Comparison of ENCODE assay signal across 10 cellular contexts in the genomic region with DNA sequence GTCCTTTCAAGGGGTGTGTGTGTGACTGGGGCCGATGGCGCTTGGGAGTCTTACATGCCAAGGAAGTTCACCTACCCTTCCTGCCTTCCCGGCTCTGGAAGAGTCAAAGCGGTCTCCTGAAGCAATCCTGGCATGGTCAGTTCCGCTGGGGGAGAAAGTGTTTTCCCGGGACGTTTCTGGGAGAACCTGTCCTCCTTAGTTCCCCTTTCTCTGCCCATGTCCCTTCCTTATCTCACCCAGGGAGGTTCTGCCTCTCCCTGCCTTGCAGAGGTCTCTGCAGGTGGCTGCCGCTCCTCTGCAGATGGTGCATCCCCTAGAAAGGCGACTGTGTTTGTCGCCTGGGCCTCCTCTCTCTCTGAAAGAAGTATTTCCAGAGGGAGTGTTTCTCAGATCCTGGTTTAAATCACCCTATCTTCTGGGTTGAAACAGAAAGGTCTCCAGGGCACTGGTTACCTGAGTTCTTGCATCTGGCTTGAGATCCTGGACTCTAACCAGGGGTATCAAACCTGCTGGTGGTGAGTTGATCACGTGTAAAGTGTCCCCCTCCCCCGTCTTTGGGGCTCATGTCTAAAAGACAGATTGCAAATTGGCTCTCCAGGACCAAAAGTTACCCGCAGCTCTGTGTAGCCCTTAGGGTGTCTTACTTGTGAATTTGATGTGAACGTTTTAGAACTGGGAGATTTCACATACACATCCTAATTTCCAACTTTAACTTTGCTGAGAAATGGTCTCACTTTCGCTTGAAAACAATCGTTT. TPM values are rescaled to one million over a fixed set of nuclear protein-coding genes. Genes with fewer than 3 reads are reported as not detected.
DNase-seq lines count a peak whose midpoint lies in the region; ATAC-seq and TF ChIP-seq lines count a peak whose summit lies in the region.
"Had no signal": no experiment of that assay in that cellular context is flagged by ENCODE, and none has a peak within 500 bp of the region (broad histone marks: within the 10 kb centered on the region; RNA-seq: fewer than 3 reads in every experiment).

No MANE protein-coding gene starts in this region.

- no peak for ATAC-seq in GM23338
- ATAC-seq in HG02970 (IDR thresholded peaks at IDR 0.05; ENCODE audit: low FRiP score, unreplicated experiment): no peak

- H4K20me1 ChIP-seq in GM23338 (replicated peaks; ENCODE audit: insufficient read depth): no peaks in the 10 kb centered on the region; the same call in 1 of the 2 replicates

- H3F3A ChIP-seq in GM23338 (replicated peaks; ENCODE audit: low read depth): 0 out of 2 replicates have a peak, but pooled peaks cover 2% of the 10 kb centered on the region

- WGBS in lower leg skin, 2 donors: 30 to 40% methylated on average over 16 of the region's 16 CpGs

- intact Hi-C loops in CD14-positive monocyte (cut with micrococcal nuclease) (loop anchor here (2.0 to 5.0 kb wide), 3 partner anchors 15 to 45 kb away; no protein-coding TSS in a partner anchor), lower leg skin (cut with DNase I; ENCODE audit: low total_unique reads) (no loop called here)
- intact Hi-C loops in activated T-helper 2 cell treated with anti-CD3 and anti-CD28 coated beads, Interferon-gamma antibody, Interleukin-2, Interleukin-4, amounts not matched to agents 10 μg/mL and 5 μg/mL and 100 μg/mL, durations not matched to agents 14 hours and 24 hours and 36 hours (cut with micrococcal nuclease): loop anchor here (5.0 kb wide), 1 partner anchor 705 kb away; no protein-coding TSS in a partner anchor

- no peaks in the 10 kb centered on the region for H3K9me2 ChIP-seq in GM23338 (ENCODE audit: insufficient read depth)

- peaks cover 13% of the 10 kb centered on the region for H3K4me1 ChIP-seq in GM23338 (ENCODE audit: insufficient read depth)
- H3K4me1 ChIP-seq in muscle layer of duodenum (ENCODE audit: control insufficient read depth in 1 of 2, insufficient read depth in 2 of 2, low read length in 2 of 2): peaks cover 0 to 26% of the 10 kb centered on the region in 2 donors

- peak overlapping the region; percentile 71; the same call in 1 of the 2 replicates for H3K4me3 ChIP-seq in GM23338
- H3K4me3 ChIP-seq in muscle layer of duodenum (ENCODE audit: low read depth in 1 of 2, low read length in 2 of 2): peak overlapping the region; percentile 39 to 76
- no peak overlapping the region for H3K4me3 ChIP-seq in lower leg skin (ENCODE audit: low read depth, poor library complexity, severe bottlenecking)

- H3K9me3 ChIP-seq in muscle layer of duodenum (ENCODE audit: control insufficient read depth in 1 of 2, low read length in 2 of 2): no peaks in the 10 kb centered on the region

- no peak overlapping the region for H2AFZ ChIP-seq in GM23338

- no peak for TF ChIP-seq POLR2A in lower leg skin (IDR thresholded peaks at IDR 0.05)
- no peak for TF ChIP-seq POLR2A in erythroblast (IDR thresholded peaks at IDR 0.05; ENCODE audit: low read length)

- no peak for TF ChIP-seq CTCF in CD14-positive monocyte (IDR thresholded peaks at IDR 0.05)
- TF ChIP-seq CTCF in GM23338 (conservative IDR thresholded peaks at IDR 0.05; ENCODE audit: low read depth in 2 of 2): no peak
- TF ChIP-seq CTCF in lower leg skin (IDR thresholded peaks at IDR 0.05): no peak

- H3K27ac ChIP-seq in GM23338 (ENCODE audit: low read depth) (no peak overlapping the region), muscle layer of duodenum (ENCODE audit: low read length) (no peak overlapping the region)

- H3K27me3 Mint-ChIP-seq in CD14-positive monocyte (ENCODE audit: low read depth in 3 of 3): peaks cover 0 to 6% (median 6%) of the 10 kb centered on the region in 3 donors
- H3K27me3 Mint-ChIP-seq in GM23338 (ENCODE audit: insufficient read depth, low read depth, poor library complexity): peaks cover 40% of the 10 kb centered on the region
- no peaks in the 10 kb centered on the region for H3K27me3 Mint-ChIP-seq in activated T-helper 2 cell treated with anti-CD3 and anti-CD28 coated beads, Interferon-gamma antibody, Interleukin-2, Interleukin-4, amounts not matched to agents 10 μg/mL and 5 μg/mL and 100 μg/mL, durations not matched to agents 14 hours and 24 hours and 36 hours (ENCODE audit: low read depth)

- H3K4me1 Mint-ChIP-seq in CD14-positive monocyte (peaks cover 62% of the 10 kb centered on the region), GM23338 (peaks cover 34% of the 10 kb centered on the region)
- peaks cover 69% of the 10 kb centered on the region for H3K4me1 Mint-ChIP-seq in activated T-helper 2 cell treated with anti-CD3 and anti-CD28 coated beads, Interferon-gamma antibody, Interleukin-2, Interleukin-4, amounts not matched to agents 10 μg/mL and 5 μg/mL and 100 μg/mL, durations not matched to agents 14 hours and 24 hours and 36 hours (ENCODE audit: low read depth)

- no peaks in the 10 kb centered on the region for H3K9me3 Mint-ChIP-seq in CD14-positive monocyte
- H3K9me3 Mint-ChIP-seq in GM23338: no peaks in the 10 kb centered on the region; the same call in 2 of the 3 replicates
- H3K9me3 Mint-ChIP-seq in activated T-helper 2 cell treated with anti-CD3 and anti-CD28 coated beads, Interferon-gamma antibody, Interleukin-2, Interleukin-4, amounts not matched to agents 10 μg/mL and 5 μg/mL and 100 μg/mL, durations not matched to agents 14 hours and 24 hours and 36 hours: no peaks in the 10 kb centered on the region

- peaks cover 43% of the 10 kb centered on the region for H3K27me3 ChIP-seq in GM23338 (ENCODE audit: insufficient read depth)
- peaks cover 4% of the 10 kb centered on the region for H3K27me3 ChIP-seq in muscle layer of duodenum (ENCODE audit: low read depth, low read length)

- peak overlapping the region; percentile 95 for H3K4me2 ChIP-seq in GM23338

- peak overlapping the region; percentile 69 to 95 (median 91) for H3K27ac Mint-ChIP-seq in CD14-positive monocyte
- no peak overlapping the region for H3K27ac Mint-ChIP-seq in GM23338
- H3K27ac Mint-ChIP-seq in activated T-helper 2 cell treated with anti-CD3 and anti-CD28 coated beads, Interferon-gamma antibody, Interleukin-2, Interleukin-4, amounts not matched to agents 10 μg/mL and 5 μg/mL and 100 μg/mL, durations not matched to agents 14 hours and 24 hours and 36 hours: no peak overlapping the region

- DNase-seq in CD14-positive monocyte (ENCODE audit: low spot score) (no peak), GM23338 (ENCODE audit: low spot score) (peak; percentile 32), HuH-7.5 (ENCODE audit: low spot score) (no peak), lower leg skin (ENCODE audit: low spot score in 2 of 2) (no peak), erythroblast (lab: John Stamatoyannopoulos, UW) (no peak)
- no peak for DNase-seq in activated T-helper 2 cell treated with anti-CD3 and anti-CD28 coated beads, Interferon-gamma antibody, Interleukin-2, Interleukin-4, amounts not matched to agents 10 μg/mL and 5 μg/mL and 100 μg/mL, durations not matched to agents 14 hours and 24 hours and 36 hours (ENCODE audit: low spot score)
- DNase-seq: NCI-H187 treated with DMSO at 0.1 percent for 48 hours had no signal

- peaks cover 29 to 39% of the 10 kb centered on the region in 2 donors for H3K36me3 Mint-ChIP-seq in CD14-positive monocyte
- H3K36me3 Mint-ChIP-seq in GM23338 (ENCODE audit: low read depth): no peaks in the 10 kb centered on the region; the same call in 2 of the 3 replicates
- peaks cover 31% of the 10 kb centered on the region for H3K36me3 Mint-ChIP-seq in activated T-helper 2 cell treated with anti-CD3 and anti-CD28 coated beads, Interferon-gamma antibody, Interleukin-2, Interleukin-4, amounts not matched to agents 10 μg/mL and 5 μg/mL and 100 μg/mL, durations not matched to agents 14 hours and 24 hours and 36 hours (ENCODE audit: low read depth)

- no peaks in the 10 kb centered on the region for H3K36me3 ChIP-seq in GM23338 (ENCODE audit: insufficient read depth)
- no peaks in the 10 kb centered on the region for H3K36me3 ChIP-seq in muscle layer of duodenum (ENCODE audit: control insufficient read depth in 1 of 2, insufficient read depth in 2 of 2, low read length in 2 of 2)

- H3K4me3 Mint-ChIP-seq in CD14-positive monocyte (peak overlapping the region; percentile 99), GM23338 (peak overlapping the region; percentile 87)
- H3K4me3 Mint-ChIP-seq in activated T-helper 2 cell treated with anti-CD3 and anti-CD28 coated beads, Interferon-gamma antibody, Interleukin-2, Interleukin-4, amounts not matched to agents 10 μg/mL and 5 μg/mL and 100 μg/mL, durations not matched to agents 14 hours and 24 hours and 36 hours (ENCODE audit: low read depth): peak overlapping the region; percentile 97

- H3K79me2 ChIP-seq in GM23338 (replicated peaks; ENCODE audit: insufficient read depth): no peaks in the 10 kb centered on the region

TF ChIP-seq in GM23338, 12 proteins besides CTCF, POLR2A, EP300 and RAD21 (continues in another document):
- TF ChIP-seq CREB1 (CRISPR knock-in tag; IDR thresholded peaks at IDR 0.05; ENCODE audit: low read depth) (no peak), NANOG (IDR thresholded peaks at IDR 0.05; ENCODE audit: borderline replicate concordance) (no peak), EZH2phosphoT487 (IDR thresholded peaks at IDR 0.05; ENCODE audit: unreplicated experiment) (no peak)

RNA-seq across cellular contexts. Expression of a gene that starts 1.9 kb away (rescaled TPM):
- polyA plus RNA-seq in CD14-positive monocyte: 10 to 100 TPM; 57.4 to 87.4 TPM
- total RNA-seq in GM23338 (2014; rRNA removed; shearing (Covaris generic)): 9.2 and 16.4 TPM in 2 replicates
- polyA plus RNA-seq in GM23338 (2016; fragmentation: Nextera tagmentation; extraction: Ambion mirVana): 3.7 and 3.8 TPM in 2 replicates
- 69.0 and 69.5 TPM in 2 replicates for total RNA-seq in activated T-helper 2 cell treated with anti-CD3 and anti-CD28 coated beads, Interferon-gamma antibody, Interleukin-2, Interleukin-4, amounts not matched to agents 10 μg/mL and 5 μg/mL and 100 μg/mL, durations not matched to agents 14 hours and 24 hours and 36 hours
- 10 to 100 TPM in 2 of 4 donors, 1 to 10 TPM in 2; 7.4 to 21.6 (median 12.9) TPM for total RNA-seq in lower leg skin
- total RNA-seq: lung microvascular endothelial cell had no signal

Comparison
In these comparisons a context has a peak if more than half of its experiments do, and no peak if none do; other contexts are left out.
1. H3K27ac Mint-ChIP-seq: peak in CD14-positive monocyte (7 of 7); none in GM23338 (single experiment) and activated T-helper 2 cell treated with anti-CD3 and anti-CD28 coated beads, Interferon-gamma antibody, Interleukin-2, Interleukin-4, amounts not matched to agents 10 μg/mL and 5 μg/mL and 100 μg/mL, durations not matched to agents 14 hours and 24 hours and 36 hours (single experiment).
2. Peak in every context shown above with its lines, with median percentiles within 50 percentile points of each other: H3K4me3 Mint-ChIP-seq.